ENCODE assay signal across 9 cellular contexts in genomic region chr13:99357149-99357596, GRCh38. TPM values are rescaled to one million over a fixed set of nuclear protein-coding genes. Genes with fewer than 3 reads are reported as not detected.
DNase-seq lines count a peak whose midpoint lies in the region; ATAC-seq, FAIRE-seq and TF ChIP-seq lines count a peak whose summit lies in the region.
"Had no signal": no experiment of that assay in that cellular context is flagged by ENCODE, and none has a peak within 500 bp of the region (broad histone marks: within the 10 kb centered on the region; RNA-seq: fewer than 3 reads in every experiment).

No MANE protein-coding gene starts in this region.

- SMC1A ChIA-PET in GM12878 (lab: Charles Lee; ENCODE audit: uncharacterized antibody, unreplicated experiment), result interaction anchor here (0.6 to 7.5 kb wide), 15 partner anchors 9 to 181 kb away, joined by 3 to 78 read pairs (median 6); partner anchors contain the start of gene GPR183

- H3K9me3 ChIP-seq in GM12878 (replicated peaks; ENCODE audit: control insufficient read depth, insufficient read depth, low read length), result no peaks in the 10 kb centered on the region
- no peaks in the 10 kb centered on the region for H3K9me3 ChIP-seq in neutrophil
- H3K9me3 ChIP-seq in gastrocnemius medialis, result no peaks in the 10 kb centered on the region
- H3K9me3 ChIP-seq: BLaER1 had no signal

- H4K20me1 ChIP-seq in GM12878 (ENCODE audit: control insufficient read depth, insufficient read depth), result no peaks in the 10 kb centered on the region

- TF ChIP-seq POLR2A in GM12878 (IDR thresholded peaks at IDR 0.05; ENCODE audit: low read depth, low read length), result no peak; the same call in 1 of the 2 replicates
- no peak for TF ChIP-seq POLR2A in gastrocnemius medialis (IDR thresholded peaks at IDR 0.05)

- peak overlapping the region; percentile 95 for H3K27ac Mint-ChIP-seq in activated CD8-positive, alpha-beta memory T cell treated with anti-CD3 and anti-CD28 coated beads, Interleukin-2, amount 10 ng/mL, durations not matched to agents 7 days and 5 days

- TF ChIP-seq EP300 in GM12878 (IDR thresholded peaks at IDR 0.05; ENCODE audit: borderline replicate concordance in 1 of 2, control insufficient read depth in 1 of 2, low read depth in 2 of 2, low read length in 2 of 2), result peak in 1 of 2 experiments; percentile 25; a peak in 1 of 4 replicates

- H3K79me2 ChIP-seq in GM12878 (ENCODE audit: control insufficient read depth, insufficient read depth, low read length), result peaks cover 24% of the 10 kb centered on the region

- H3K4me1 ChIP-seq in GM12878 (ENCODE audit: control insufficient read depth, insufficient read depth, low read length), result peaks cover 65% of the 10 kb centered on the region
- H3K4me1 ChIP-seq in neutrophil (ENCODE audit: control insufficient read depth in 1 of 2, insufficient read depth in 1 of 2, low read depth in 1 of 2, low read length in 1 of 2), result peaks cover 17 to 21% of the 10 kb centered on the region in 2 experiments
- H3K4me1 ChIP-seq in gastrocnemius medialis, result no peaks in the 10 kb centered on the region

- H3K27me3 ChIP-seq in GM12878 (replicated peaks in 1 of 2; ENCODE audit: control insufficient read depth in 2 of 2, insufficient read depth in 2 of 2, low read length in 1 of 2) (no peaks in the 10 kb centered on the region), neutrophil (no peaks in the 10 kb centered on the region), gastrocnemius medialis (no peaks in the 10 kb centered on the region)
- H3K27me3 ChIP-seq: BLaER1 had no signal

- no peak for FAIRE-seq in GM12878 (lab: Jason Lieb, UNC)

- no peaks in the 10 kb centered on the region for H3K9me3 Mint-ChIP-seq in activated CD8-positive, alpha-beta memory T cell treated with anti-CD3 and anti-CD28 coated beads, Interleukin-2, amount 10 ng/mL, durations not matched to agents 7 days and 5 days (ENCODE audit: low read depth)

- no peaks in the 10 kb centered on the region; a peak in 2 of 4 replicates for H3K36me3 ChIP-seq in GM12878 (ENCODE audit: control insufficient read depth in 2 of 2, insufficient read depth in 2 of 2, low read length in 1 of 2)
- peaks cover 7% of the 10 kb centered on the region for H3K36me3 ChIP-seq in neutrophil
- H3K36me3 ChIP-seq in gastrocnemius medialis, result peaks cover 0 to 25% of the 10 kb centered on the region in 2 donors

- peak overlapping the region; percentile 81 for H3K27ac ChIP-seq in GM12878 (ENCODE audit: control insufficient read depth, insufficient read depth)
- peak overlapping the region; percentile 76 for H3K27ac ChIP-seq in neutrophil
- peak overlapping the region in 2 of 4 donors; percentile 6 to 19 for H3K27ac ChIP-seq in gastrocnemius medialis
- H3K27ac ChIP-seq: BLaER1 had no signal

- no peak for TF ChIP-seq RAD21 in GM12878 (IDR thresholded peaks at IDR 0.05; ENCODE audit: insufficient read depth, low read depth, low read length)

- peak overlapping the region; percentile 47 for H3K9ac ChIP-seq in GM12878 (ENCODE audit: control insufficient read depth, insufficient read depth, low read length)
- H3K9ac ChIP-seq: BLaER1 had no signal

- H3K4me3 ChIP-seq in GM12878 (no peak overlapping the region), neutrophil (ENCODE audit: low read depth in 1 of 2, low read length in 1 of 2) (no peak overlapping the region), gastrocnemius medialis (no peak overlapping the region)
- H3K4me3 ChIP-seq: BLaER1 had no signal

- CTCF ChIA-PET in activated CD8-positive, alpha-beta memory T cell treated with anti-CD3 and anti-CD28 coated beads, Interleukin-2, amount 10 ng/mL, durations not matched to agents 7 days and 5 days (lab: Charles Lee), result interaction anchor here (1.0 to 2.4 kb wide), 10 partner anchors 10 to 99 kb away, joined by 3 to 10 read pairs (median 4); partner anchors contain the start of gene GPR18
- CTCF ChIA-PET in GM12878 (lab: Yijun Ruan, JAX), result interaction anchor here (0.9 to 2.3 kb wide), 6 partner anchors 9 to 88 kb away, joined by 3 to 10 read pairs (median 3); no protein-coding TSS in a partner anchor

- H2AFZ ChIP-seq in GM12878 (ENCODE audit: control insufficient read depth, low read depth, low read length), result 0 out of 2 replicates have a peak overlapping the region, but pooled peaks have one; percentile 12

- TF ChIP-seq CTCF in GM12878 (IDR thresholded peaks at IDR 0.05 in 2 of 3, conservative IDR thresholded peaks at IDR 0.05 in 1 of 3; ENCODE audit: control insufficient read depth in 2 of 3, extremely low read depth in 1 of 3, insufficient read depth in 1 of 3, low read depth in 3 of 3, low read length in 3 of 3), result no peak
- no peak for TF ChIP-seq CTCF in neutrophil (IDR thresholded peaks at IDR 0.05)
- no peak for TF ChIP-seq CTCF in gastrocnemius medialis (IDR thresholded peaks at IDR 0.05 in 4 of 5, conservative IDR thresholded peaks at IDR 0.05 in 1 of 5)

- in situ Hi-C loops in GM12878 (cut with MboI) (no loop called here), gastrocnemius medialis (cut with MboI; ENCODE audit: low sequenced_read_pairs in 4 of 4) (no loop called here)

- no TSS peak for BruUV-seq in GM12878 (replicated peaks; lab: Mats Ljungman, UMichigan)

- H3K4me3 Mint-ChIP-seq in activated CD8-positive, alpha-beta memory T cell treated with anti-CD3 and anti-CD28 coated beads, Interleukin-2, amount 10 ng/mL, durations not matched to agents 7 days and 5 days, result peak overlapping the region; percentile 48

- RAD21 ChIA-PET in GM12878 (lab: Charles Lee; ENCODE audit: unreplicated experiment), result interaction anchor here (1.0 to 7.5 kb wide), 10 partner anchors 9 to 91 kb away, joined by 3 to 99 read pairs (median 6); partner anchors contain the start of gene GPR183

- H3K36me3 Mint-ChIP-seq in activated CD8-positive, alpha-beta memory T cell treated with anti-CD3 and anti-CD28 coated beads, Interleukin-2, amount 10 ng/mL, durations not matched to agents 7 days and 5 days, result peaks cover 38% of the 10 kb centered on the region

- peak; percentile 77 for DNase-seq in activated CD8-positive, alpha-beta memory T cell treated with anti-CD3 and anti-CD28 coated beads, Interleukin-2, amount 10 ng/mL, durations not matched to agents 7 days and 5 days
- no peak for DNase-seq in activated CD8-positive, alpha-beta memory T cell treated with anti-CD3 and anti-CD28 coated beads, Interleukin-2, amount 50 U/mL, for 4 hours
- DNase-seq in GM12878 (ENCODE audit: low read depth, low spot score), result peak; percentile 61
- no peak for DNase-seq in NCI-H1105 (lab: John Stamatoyannopoulos, UW)
- no peak for DNase-seq in AG08395 (ENCODE audit: low spot score)
- DNase-seq in gastrocnemius medialis, result no peak

- 1% methylated on average over 8 of the region's 8 CpGs for WGBS in GM12878 (ENCODE audit: insufficient coverage, insufficient replicate concordance, low lambda C conversion rate, missing lambda C conversion rate)

- H3K4me1 Mint-ChIP-seq in activated CD8-positive, alpha-beta memory T cell treated with anti-CD3 and anti-CD28 coated beads, Interleukin-2, amount 10 ng/mL, durations not matched to agents 7 days and 5 days, result peaks cover 89% of the 10 kb centered on the region

- peak overlapping the region; percentile 83 for H3K4me2 ChIP-seq in GM12878 (ENCODE audit: control insufficient read depth, insufficient read depth)

- POLR2A ChIA-PET in GM12878 (lab: Charles Lee), result interaction anchor here (1.0 to 3.6 kb wide), 9 partner anchors 9 to 69 kb away, joined by 3 to 14 read pairs (median 3); no protein-coding TSS in a partner anchor

- H3K27me3 Mint-ChIP-seq in activated CD8-positive, alpha-beta memory T cell treated with anti-CD3 and anti-CD28 coated beads, Interleukin-2, amount 10 ng/mL, durations not matched to agents 7 days and 5 days, result no peaks in the 10 kb centered on the region

- intact Hi-C loops in GM12878 (cut with micrococcal nuclease; ENCODE audit: unreplicated experiment) (loop anchor here (2.0 kb wide), 2 partner anchors 50 to 76 kb away; partner anchors contain the start of gene GPR183), gastrocnemius medialis (cut with DNase I; ENCODE audit: low total_unique reads) (no loop called here)

- peak; percentile 54 for ATAC-seq in activated CD8-positive, alpha-beta memory T cell treated with anti-CD3 and anti-CD28 coated beads, Interleukin-2, amount 10 ng/mL, durations not matched to agents 7 days and 5 days
- ATAC-seq in HG03521 (IDR thresholded peaks at IDR 0.05; ENCODE audit: unreplicated experiment), result peak; percentile 15
- peak; percentile 49 for ATAC-seq in GM12878
- no peak for ATAC-seq in gastrocnemius medialis

TF ChIP-seq in GM12878, 131 proteins besides CTCF, POLR2A, EP300 and RAD21 (continues in another document):
- TF ChIP-seq POU2F2 (IDR thresholded peaks at IDR 0.05; ENCODE audit: borderline replicate concordance, low read depth, low read length) (0 out of 3 replicates have a peak, but pooled peaks have one; percentile 6), CBX5 (IDR thresholded peaks at IDR 0.05; ENCODE audit: low read depth) (0 out of 2 replicates have a peak, but pooled peaks have one; percentile 32), RAD51 (IDR thresholded peaks at IDR 0.05) (peak; percentile 85), BRCA1 (IDR thresholded peaks at IDR 0.05; ENCODE audit: low read depth, low read length) (no peak), MEF2A (IDR thresholded peaks at IDR 0.05; ENCODE audit: insufficient read depth, low read depth, low read length) (0 out of 2 replicates have a peak, but pooled peaks have one; percentile 19), CREM (IDR thresholded peaks at IDR 0.05; ENCODE audit: low read depth) (peak; percentile 57; the same call in 1 of the 2 replicates), HDAC6 (IDR thresholded peaks at IDR 0.05; ENCODE audit: unreplicated experiment) (no peak)

RNA-seq across cellular contexts. Expression of gene GPR183, which starts 50.0 kb away (rescaled TPM):
- 10 to 100 TPM; 15.3 to 19.5 TPM for total RNA-seq in activated CD8-positive, alpha-beta memory T cell treated with anti-CD3 and anti-CD28 coated beads, Interleukin-2, amount 10 ng/mL, durations not matched to agents 7 days and 5 days
- 568 and 600 TPM in 2 replicates for total RNA-seq in GM12878 (2013; cell fraction: nucleolus; rRNA removed)
- 200 and 238 TPM in 2 replicates for total RNA-seq in GM12878 (2014; rRNA removed)
- 224 and 226 TPM in 2 replicates for total RNA-seq in GM12878 (2014; rRNA removed; fragmentation: Illumina TruSeq; extraction: Trizol)
- total RNA-seq in GM12878 (2021), result 138 TPM in 2 replicates
- polyA plus RNA-seq in GM12878 (2011; ENCODE audit: low read depth), result 73.1 TPM
- polyA plus RNA-seq in GM12878 (2011; rRNA removed), result 275 and 360 TPM in 2 replicates
- polyA plus RNA-seq in GM12878 (2011; cell fraction: cytosol; rRNA removed), result 142 and 158 TPM in 2 replicates
- 78.0 and 100 TPM in 2 replicates for polyA plus RNA-seq in GM12878 (2011; cell fraction: nucleus; rRNA removed)
- 60.7 and 150 TPM in 2 replicates for polyA plus RNA-seq in GM12878 (2012)
- 283 and 347 TPM in 2 replicates for polyA plus RNA-seq in GM12878 (2014; fragmentation: Illumina TruSeq; extraction: Trizol)
- 100 to 1,000 TPM; 333 to 669 TPM for polyA plus RNA-seq in GM12878 (2014; fragmentation: Nextera tagmentation; extraction: Ambion mirVana)
- 112 and 134 TPM in 2 replicates for polyA plus RNA-seq in GM12878 (2014; rRNA removed)
- polyA plus RNA-seq in GM12878 (2016; fragmentation: Nextera tagmentation; extraction: Ambion mirVana), result 100 to 1,000 TPM; 209 to 225 TPM
- 163 and 244 TPM in 2 replicates for polyA minus RNA-seq in GM12878 (2011; rRNA and poly(A)+ RNA removed)
- 51.7 and 55.7 TPM in 2 replicates for polyA minus RNA-seq in GM12878 (2011; cell fraction: cytosol; rRNA and poly(A)+ RNA removed)
- polyA minus RNA-seq in GM12878 (2011; cell fraction: nucleus; rRNA and poly(A)+ RNA removed), result 52.0 and 53.2 TPM in 2 replicates
- total RNA-seq in gastrocnemius medialis, result 1 to 10 TPM in 3 of 4 donors, under 1 TPM in 1; 0.49 to 3.4 (median 2.5) TPM

Comparison
In these comparisons a context has a peak if more than half of its experiments do, and no peak if none do; other contexts are left out.
1. DNase-seq: peak in activated CD8-positive, alpha-beta memory T cell treated with anti-CD3 and anti-CD28 coated beads, Interleukin-2, amount 10 ng/mL, durations not matched to agents 7 days and 5 days (single experiment) and GM12878 (single experiment); none in activated CD8-positive, alpha-beta memory T cell treated with anti-CD3 and anti-CD28 coated beads, Interleukin-2, amount 50 U/mL, for 4 hours (single experiment), NCI-H1105 (single experiment), AG08395 (single experiment) and gastrocnemius medialis (0 of 2).
2. ATAC-seq: peak in activated CD8-positive, alpha-beta memory T cell treated with anti-CD3 and anti-CD28 coated beads, Interleukin-2, amount 10 ng/mL, durations not matched to agents 7 days and 5 days (single experiment), HG03521 (single experiment) and GM12878 (single experiment); none in gastrocnemius medialis (0 of 2).
3. RNA of gene GPR183, which starts 50.0 kb away (total RNA-seq): 138 to 600 TPM in GM12878; 15.3 to 19.5 TPM in activated CD8-positive, alpha-beta memory T cell treated with anti-CD3 and anti-CD28 coated beads, Interleukin-2, amount 10 ng/mL, durations not matched to agents 7 days and 5 days and 0.49 to 3.4 TPM in gastrocnemius medialis; every median in the first group is over 4 times any median in the second.